8 cellular contexts compared by ENCODE assay signal in genomic region chr19:49056101-49056901, GRCh38. TPM values are rescaled to one million over a fixed set of nuclear protein-coding genes. Genes with fewer than 3 reads are reported as not detected.
DNase-seq lines count a peak whose midpoint lies in the region; ATAC-seq and TF ChIP-seq lines count a peak whose summit lies in the region.

No MANE protein-coding gene starts in this region.

- H3K9me3 ChIP-seq in H9 (ENCODE audit: control insufficient read depth, low read depth, low read length) = no peaks in the 10 kb centered on the region

- H3T11ph ChIP-seq in H9 (ENCODE audit: low read length) = no peak overlapping the region

- H2BK120ac ChIP-seq in H9 (ENCODE audit: low read depth, low read length, poor library complexity, severe bottlenecking) = no peak overlapping the region

- H3K27ac Mint-ChIP-seq in H9 = no peak overlapping the region

- H3K18ac ChIP-seq in H9 (ENCODE audit: insufficient read length, low read depth, low read length) = no peak overlapping the region

- peaks cover 10% of the 10 kb centered on the region for H3K23me2 ChIP-seq in H9 (ENCODE audit: insufficient read length, low read depth, low read length, poor library complexity, severe bottlenecking)

- no peak for ATAC-seq in GM18870 (IDR thresholded peaks at IDR 0.05; ENCODE audit: unreplicated experiment)

- H2BK15ac ChIP-seq in H9 (ENCODE audit: low read depth, low read length) = no peak overlapping the region

- H3K4me3 Mint-ChIP-seq in H9 = peak overlapping the region; percentile 53 to 77

- H2BK20ac ChIP-seq in H9 (ENCODE audit: low read depth, low read length, poor library complexity, severe bottlenecking) = no peak overlapping the region

- no peak overlapping the region for H3K4ac ChIP-seq in H9 (ENCODE audit: low read depth, low read length)

- no CpG with 5 or more reads among the region's 63 CpGs for WGBS in H9 (ENCODE audit: extremely low coverage, insufficient read length, low lambda C conversion rate)

- H3K79me2 ChIP-seq in H9 (ENCODE audit: insufficient read depth, low read length) = no peaks in the 10 kb centered on the region

- H3K23ac ChIP-seq in H9 (ENCODE audit: insufficient read length, low read depth, low read length) = no peak overlapping the region

- H3K9me3 Mint-ChIP-seq in H9 = peaks cover 0 to 2% of the 10 kb centered on the region in 2 experiments; a peak in 1 of 5 replicates

- H3K4me1 Mint-ChIP-seq in H9 = peaks cover 18 to 30% of the 10 kb centered on the region in 2 experiments

- H3K4me1 ChIP-seq in H9 (ENCODE audit: insufficient read depth, low read length) = no peaks in the 10 kb centered on the region

- no peaks in the 10 kb centered on the region for H3K79me1 ChIP-seq in H9 (ENCODE audit: insufficient read depth, low read depth, low read length, poor library complexity, severe bottlenecking)

- intact Hi-C loops in posterior vena cava (cut with DNase I) = no loop called here

- no peaks in the 10 kb centered on the region for H4K20me1 ChIP-seq in H9 (ENCODE audit: control insufficient read depth, insufficient read depth, insufficient read length)

- H3K9ac ChIP-seq in H9 (ENCODE audit: extremely low read depth, insufficient read length, low read length) = no peak overlapping the region

- in situ Hi-C loops in astrocyte of the cerebellum (cut with HindIII; ENCODE audit: low sequenced_read_pairs) = no loop called here

- no peak overlapping the region for H2AFZ ChIP-seq in H9 (ENCODE audit: low read length)

- peak; percentile 45 for TF ChIP-seq CTCF in H9 (conservative IDR thresholded peaks at IDR 0.05)
- TF ChIP-seq CTCF in astrocyte of the cerebellum (IDR thresholded peaks at IDR 0.05; ENCODE audit: low read depth, low read length, missing control alignments) = peak; percentile 30

- no peak overlapping the region for H3K27ac ChIP-seq in H9 (ENCODE audit: insufficient read length, low read depth, low read length)

- no peaks in the 10 kb centered on the region; a peak in 1 of 7 replicates for H3K36me3 Mint-ChIP-seq in H9 (ENCODE audit: insufficient read depth in 1 of 3, low read depth in 3 of 3)

- H3K14ac ChIP-seq in H9 (ENCODE audit: insufficient read depth, low read length) = no peak overlapping the region

- H4K8ac ChIP-seq in H9 (replicated peaks; ENCODE audit: insufficient read length, low read depth, low read length) = no peak overlapping the region

- H3K4me2 ChIP-seq in H9 (ENCODE audit: insufficient read depth, insufficient read length, low read length) = peak overlapping the region; percentile 52

- H3K56ac ChIP-seq in H9 (ENCODE audit: insufficient read length, low read depth, low read length) = no peak overlapping the region

- H2AK5ac ChIP-seq in H9 (ENCODE audit: insufficient read length, low read length) = no peak overlapping the region

- H3K27me3 Mint-ChIP-seq in H9 (ENCODE audit: low read depth) = peaks cover 79% of the 10 kb centered on the region

- DNase-seq in CD1c-positive myeloid dendritic cell (ENCODE audit: extremely low spot score) (peak; percentile 52), H9 (peak; percentile 79), SW480 (ENCODE audit: low spot score) (peak; percentile 66), astrocyte of the cerebellum (ENCODE audit: low read depth) (no peak), skeletal muscle cell (ENCODE audit: low read depth) (no peak), posterior vena cava (ENCODE audit: low spot score) (no peak)

- H4K91ac ChIP-seq in H9 (ENCODE audit: insufficient read length, low read depth, low read length) = no peak overlapping the region

- no peak overlapping the region for H2BK5ac ChIP-seq in H9 (ENCODE audit: insufficient read length, low read length)

- no peak overlapping the region for H2BK12ac ChIP-seq in H9 (ENCODE audit: insufficient read length, low read depth, low read length)

- H3K4me3 ChIP-seq in astrocyte of the cerebellum (ENCODE audit: low read depth, low read length) (peak overlapping the region; percentile 53), iPS-11a (ENCODE audit: low read depth, low read length) (peak overlapping the region; percentile 37), skeletal muscle cell (ENCODE audit: low read depth, low read length) (peak overlapping the region; percentile 58)

- H4K5ac ChIP-seq in H9 (ENCODE audit: insufficient read length, low read depth, low read length) = no peak overlapping the region

- peaks cover 15% of the 10 kb centered on the region; the same call in 1 of the 2 replicates for H3K27me3 ChIP-seq in H9 (ENCODE audit: insufficient read depth, low read length)

RNA-seq across cellular contexts. Expression of gene CGB7, which starts 1.2 kb away (rescaled TPM):
- total RNA-seq in H9 (2021) (1.2 TPM in 2 replicates), posterior vena cava (not detected)

RNA-seq across cellular contexts. Expression of gene CGB8, which starts 7.4 kb away (rescaled TPM):
- total RNA-seq in H9 (2021) (0.39 TPM in 1 of 2 replicates, not detected in the other), posterior vena cava (not detected)

RNA-seq across cellular contexts. Expression of gene NTF4, which starts 8.3 kb away (rescaled TPM):
- total RNA-seq in H9 (2021) (2.1 and 2.3 TPM in 2 replicates), posterior vena cava (not detected)

RNA-seq across cellular contexts. Expression of gene CGB5, which starts 12.7 kb away (rescaled TPM):
- total RNA-seq in H9 (2021) = not detected in 2 replicates
- total RNA-seq in posterior vena cava = not detected

RNA-seq across cellular contexts. Expression of gene KCNA7, which starts 16.2 kb away (rescaled TPM):
- 0.04 TPM in 2 replicates for total RNA-seq in H9 (2021)
- not detected for total RNA-seq in posterior vena cava

Comparison
In these comparisons a context has a peak if more than half of its experiments do, and no peak if none do; other contexts are left out.
1. DNase-seq: peak in CD1c-positive myeloid dendritic cell (single experiment), H9 (single experiment) and SW480 (single experiment); none in astrocyte of the cerebellum (single experiment), skeletal muscle cell (single experiment) and posterior vena cava (single experiment).
2. Peak in every context shown above with its lines, with median percentiles within 50 percentile points of each other: H3K4me3 ChIP-seq.